12 cellular contexts compared by ENCODE assay signal in genomic region chr3:19213608-19214220, GRCh38.
DNase-seq lines count a peak whose midpoint lies in the region; ATAC-seq and TF ChIP-seq lines count a peak whose summit lies in the region.
"Had no signal": no experiment of that assay in that cellular context is flagged by ENCODE, and none has a peak within 500 bp of the region (broad histone marks: within the 10 kb centered on the region; RNA-seq: fewer than 3 reads in every experiment).

No MANE protein-coding gene starts in this region.

- in situ Hi-C loops in SK-MEL-5 (cut with HindIII; ENCODE audit: low pct_unique_long_range_greater_than_20kb, low sequenced_read_pairs): no loop called here

- peak overlapping the region in 4 of 6 donors; percentile 22 to 67 (median 34) for H3K27ac Mint-ChIP-seq in naive B cell

- no peak for TF ChIP-seq POLR2A in HCT116 (IDR thresholded peaks at IDR 0.05; ENCODE audit: borderline replicate concordance, extremely low read depth, insufficient read depth, insufficient read length)

- no peaks in the 10 kb centered on the region for H3K9me2 ChIP-seq in HCT116 (ENCODE audit: insufficient read depth)

- DNase-seq in DMS53 (lab: John Stamatoyannopoulos, UW) (peak; percentile 28), DMS53 treated with DMSO at 0.1 percent for 48 hours (lab: John Stamatoyannopoulos, UW; ENCODE audit: unreplicated experiment) (no peak), HCT116 (ENCODE audit: low read depth, low spot score) (no peak), SK-MEL-5 (ENCODE audit: low read depth, low spot score) (peak; percentile 78), naive B cell (peak; percentile 42), kidney tubule cell (ENCODE audit: low spot score) (no peak), COR-L47 (lab: John Stamatoyannopoulos, UW) (no peak)
- DNase-seq in stimulated activated naive CD4-positive, alpha-beta T cell treated with Interleukin-2 at 50 U/mL for 16 hours (lab: John Stamatoyannopoulos, UW): no peak
- DNase-seq: activated T-cell treated with anti-CD3 and anti-CD28 coated beads, Interleukin-2, amount 50 U/mL, for 48 hours; IMR-90 had no signal

- H3K4me1 ChIP-seq in HCT116 (ENCODE audit: control insufficient read depth in 1 of 2, insufficient read depth in 2 of 2, low read length in 2 of 2): no peaks in the 10 kb centered on the region
- H3K4me1 ChIP-seq: prostate gland, SJCRH30 had no signal

- H3K79me2 ChIP-seq in HCT116 (ENCODE audit: insufficient read depth, low read length): no peaks in the 10 kb centered on the region

- H3K9me3 ChIP-seq in HCT116 (ENCODE audit: control insufficient read depth in 1 of 2, insufficient read depth in 1 of 2, low read depth in 1 of 2, low read length in 2 of 2): peaks cover 3 to 4% of the 10 kb centered on the region in 2 experiments; a peak in 1 of 4 replicates
- H3K9me3 ChIP-seq: prostate gland, SJCRH30 had no signal

- no peaks in the 10 kb centered on the region for H4K20me1 ChIP-seq in HCT116 (ENCODE audit: insufficient read depth)

- H3K9me3 Mint-ChIP-seq in naive B cell: no peaks in the 10 kb centered on the region

- intact Hi-C loops in HCT116 (cut with micrococcal nuclease): no loop called here

- H3K27me3 Mint-ChIP-seq in naive B cell: no peaks in the 10 kb centered on the region

- TF ChIP-seq RAD21 in HCT116 (IDR thresholded peaks at IDR 0.05; ENCODE audit: low read depth): no peak

- H3K36me3 ChIP-seq in HCT116 (ENCODE audit: control insufficient read depth in 1 of 2, insufficient read depth in 2 of 2, low read length in 2 of 2): no peaks in the 10 kb centered on the region
- H3K36me3 ChIP-seq: prostate gland, SJCRH30 had no signal

- RAD21 ChIA-PET in HCT116 (lab: Charles Lee; ENCODE audit: low non-redundant PET in 1 of 2, low total read pairs in 2 of 2, uncharacterized antibody in 2 of 2, unreplicated experiment in 2 of 2): no interaction called here

- POLR2A ChIA-PET in HCT116 (lab: Charles Lee): no interaction called here

- TF ChIP-seq CTCF in HCT116 (IDR thresholded peaks at IDR 0.05 in 2 of 3, conservative IDR thresholded peaks at IDR 0.05 in 1 of 3; ENCODE audit: borderline replicate concordance in 1 of 3, insufficient read depth in 1 of 3, low read depth in 2 of 3, low read length in 2 of 3): no peak

- peaks cover 4 to 17% (median 8%) of the 10 kb centered on the region in 3 donors for H3K4me1 Mint-ChIP-seq in naive B cell

- no peak overlapping the region for H2AFZ ChIP-seq in HCT116 (ENCODE audit: low read depth, low read length, poor library complexity, severe bottlenecking)

- H3K4me3 ChIP-seq in HCT116 (replicated peaks in 1 of 2; ENCODE audit: low read depth in 1 of 2, low read length in 2 of 2): no peak overlapping the region
- H3K4me3 ChIP-seq: prostate gland, SJCRH30 had no signal

- CTCF ChIA-PET in HCT116 (lab: Charles Lee): no interaction called here

- H3K4me2 ChIP-seq in HCT116 (ENCODE audit: low read length): no peak overlapping the region

- no peak overlapping the region for H3K27ac ChIP-seq in HCT116 (ENCODE audit: low read depth, low read length)
- H3K27ac ChIP-seq: prostate gland, SJCRH30 had no signal

- no peaks in the 10 kb centered on the region for H3K36me3 Mint-ChIP-seq in naive B cell

- no peaks in the 10 kb centered on the region for H3K27me3 ChIP-seq in HCT116 (ENCODE audit: insufficient read depth, low read length)
- H3K27me3 ChIP-seq: SJCRH30 had no signal

- no peak overlapping the region for H3K4me3 Mint-ChIP-seq in naive B cell

- peak; percentile 38 for ATAC-seq in HCT116
- ATAC-seq in naive B cell (ENCODE audit: low read depth in 2 of 2): peak; percentile 78 to 92

- H3K9ac ChIP-seq in HCT116 (ENCODE audit: low read length): no peak overlapping the region

- no TSS peak for BruUV-seq in HCT116 (replicated peaks; lab: Mats Ljungman, UMichigan)

TF ChIP-seq in HCT116, 20 proteins besides CTCF, POLR2A, EP300 and RAD21:
- TF ChIP-seq CEBPB (IDR thresholded peaks at IDR 0.05; ENCODE audit: low read depth) (no peak), SP1 (IDR thresholded peaks at IDR 0.05; ENCODE audit: low read depth) (no peak), POLR2AphosphoS5 (IDR thresholded peaks at IDR 0.05; ENCODE audit: low read depth, low read length) (no peak), EGR1 (IDR thresholded peaks at IDR 0.05; ENCODE audit: low read depth) (no peak), TCF7L2 (IDR thresholded peaks at IDR 0.05; ENCODE audit: borderline replicate concordance, extremely low read depth, insufficient read depth, insufficient read length) (no peak), ZFX (IDR thresholded peaks at IDR 0.05) (no peak), SRF (IDR thresholded peaks at IDR 0.05; ENCODE audit: low read depth) (no peak), SIN3A (IDR thresholded peaks at IDR 0.05; ENCODE audit: low read depth) (no peak), JUND (IDR thresholded peaks at IDR 0.05) (no peak)

Comparison
In these comparisons a context has a peak if more than half of its experiments do, and no peak if none do; other contexts are left out.
1. DNase-seq: peak in DMS53 (single experiment), SK-MEL-5 (single experiment) and naive B cell (single experiment); none in DMS53 treated with DMSO at 0.1 percent for 48 hours (single experiment), HCT116 (single experiment), stimulated activated naive CD4-positive, alpha-beta T cell treated with Interleukin-2 at 50 U/mL for 16 hours (single experiment), kidney tubule cell (single experiment) and COR-L47 (single experiment).